11 cellular contexts compared by ENCODE assay signal in genomic region chr21:14479387-14479786, GRCh38.
"Had no signal": no experiment of that assay in that cellular context is flagged by ENCODE, and none has a peak within 500 bp of the region (broad histone marks: within the 10 kb centered on the region; RNA-seq: fewer than 3 reads in every experiment).

No MANE protein-coding gene starts in this region.

- H3K27ac Mint-ChIP-seq: activated CD8-positive, alpha-beta memory T cell treated with anti-CD3 and anti-CD28 coated beads, Interleukin-2, amount 10 ng/mL, durations not matched to agents 7 days and 5 days had no signal

- H3K36me3 ChIP-seq: gastrocnemius medialis, right lobe of liver, spleen, stomach had no signal

- DNase-seq: activated CD4-positive, CD25-positive, alpha-beta regulatory T cell; activated CD8-positive, alpha-beta memory T cell treated with anti-CD3 and anti-CD28 coated beads, Interleukin-2, amount 10 ng/mL, durations not matched to agents 7 days and 5 days; gastrocnemius medialis; left ventricle myocardium superior; nucleus accumbens; right lobe of liver; spleen; stimulated activated CD4-positive, alpha-beta T cell treated with anti-CD3 and anti-CD28 coated beads, Interleukin-1b, Interleukin-23, amount 100 ng/mL, for 48 hours; stomach; T-cell had no signal

- H3K4me3 Mint-ChIP-seq: activated CD8-positive, alpha-beta memory T cell treated with anti-CD3 and anti-CD28 coated beads, Interleukin-2, amount 10 ng/mL, durations not matched to agents 7 days and 5 days; T-cell had no signal

- H3K4me3 ChIP-seq: gastrocnemius medialis, right lobe of liver, SK-N-MC, spleen, stomach had no signal

- H3K4me1 ChIP-seq: gastrocnemius medialis, right lobe of liver had no signal

- H3K9me3 Mint-ChIP-seq: T-cell had no signal

- H3K27ac ChIP-seq: gastrocnemius medialis, right lobe of liver, SK-N-MC, stomach had no signal

- H3K27me3 ChIP-seq: gastrocnemius medialis, right lobe of liver, spleen, stomach had no signal

- H3K27me3 Mint-ChIP-seq: activated CD8-positive, alpha-beta memory T cell treated with anti-CD3 and anti-CD28 coated beads, Interleukin-2, amount 10 ng/mL, durations not matched to agents 7 days and 5 days; T-cell had no signal
